Comparison of ENCODE assay signal across 1 cellular context in genomic region chr4:141223418-141223817, GRCh38.
TF ChIP-seq lines count a peak whose summit lies in the region.

No MANE protein-coding gene starts in this region.

TF ChIP-seq in GM12878, 131 proteins besides CTCF, POLR2A, EP300 and RAD21:
- no peak for TF ChIP-seq NR2C2 (IDR thresholded peaks at IDR 0.05; ENCODE audit: borderline replicate concordance, control insufficient read depth, insufficient read length, low read depth)
- TF ChIP-seq CHD1 (IDR thresholded peaks at IDR 0.05; ENCODE audit: low read depth, low read length): no peak
- TF ChIP-seq FOS (IDR thresholded peaks at IDR 0.05; ENCODE audit: borderline replicate concordance, extremely low read depth, insufficient read length): no peak
- TF ChIP-seq TCF3 (IDR thresholded peaks at IDR 0.05; ENCODE audit: borderline replicate concordance, insufficient read depth, low read depth, low read length): no peak
- no peak for TF ChIP-seq GABPA (IDR thresholded peaks at IDR 0.05; ENCODE audit: low read depth)
- TF ChIP-seq NR2F1 (conservative IDR thresholded peaks at IDR 0.05): no peak
- TF ChIP-seq, protein P1, sequence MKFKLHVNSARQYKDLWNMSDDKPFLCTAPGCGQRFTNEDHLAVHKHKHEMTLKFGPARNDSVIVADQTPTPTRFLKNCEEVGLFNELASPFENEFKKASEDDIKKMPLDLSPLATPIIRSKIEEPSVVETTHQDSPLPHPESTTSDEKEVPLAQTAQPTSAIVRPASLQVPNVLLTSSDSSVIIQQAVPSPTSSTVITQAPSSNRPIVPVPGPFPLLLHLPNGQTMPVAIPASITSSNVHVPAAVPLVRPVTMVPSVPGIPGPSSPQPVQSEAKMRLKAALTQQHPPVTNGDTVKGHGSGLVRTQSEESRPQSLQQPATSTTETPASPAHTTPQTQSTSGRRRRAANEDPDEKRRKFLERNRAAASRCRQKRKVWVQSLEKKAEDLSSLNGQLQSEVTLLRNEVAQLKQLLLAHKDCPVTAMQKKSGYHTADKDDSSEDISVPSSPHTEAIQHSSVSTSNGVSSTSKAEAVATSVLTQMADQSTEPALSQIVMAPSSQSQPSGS (IDR thresholded peaks at IDR 0.05; ENCODE audit: low read length): no peak
- no peak for TF ChIP-seq IKZF2 (IDR thresholded peaks at IDR 0.05)
- TF ChIP-seq, protein P2, sequence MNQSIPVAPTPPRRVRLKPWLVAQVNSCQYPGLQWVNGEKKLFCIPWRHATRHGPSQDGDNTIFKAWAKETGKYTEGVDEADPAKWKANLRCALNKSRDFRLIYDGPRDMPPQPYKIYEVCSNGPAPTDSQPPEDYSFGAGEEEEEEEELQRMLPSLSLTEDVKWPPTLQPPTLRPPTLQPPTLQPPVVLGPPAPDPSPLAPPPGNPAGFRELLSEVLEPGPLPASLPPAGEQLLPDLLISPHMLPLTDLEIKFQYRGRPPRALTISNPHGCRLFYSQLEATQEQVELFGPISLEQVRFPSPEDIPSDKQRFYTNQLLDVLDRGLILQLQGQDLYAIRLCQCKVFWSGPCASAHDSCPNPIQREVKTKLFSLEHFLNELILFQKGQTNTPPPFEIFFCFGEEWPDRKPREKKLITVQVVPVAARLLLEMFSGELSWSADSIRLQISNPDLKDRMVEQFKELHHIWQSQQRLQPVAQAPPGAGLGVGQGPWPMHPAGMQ (IDR thresholded peaks at IDR 0.05; ENCODE audit: borderline replicate concordance): no peak
- no peak for TF ChIP-seq POLR2AphosphoS5 (IDR thresholded peaks at IDR 0.05; ENCODE audit: low read length)
- no peak for TF ChIP-seq SUZ12 (IDR thresholded peaks at IDR 0.05; ENCODE audit: unreplicated experiment)
- TF ChIP-seq, protein P3, sequence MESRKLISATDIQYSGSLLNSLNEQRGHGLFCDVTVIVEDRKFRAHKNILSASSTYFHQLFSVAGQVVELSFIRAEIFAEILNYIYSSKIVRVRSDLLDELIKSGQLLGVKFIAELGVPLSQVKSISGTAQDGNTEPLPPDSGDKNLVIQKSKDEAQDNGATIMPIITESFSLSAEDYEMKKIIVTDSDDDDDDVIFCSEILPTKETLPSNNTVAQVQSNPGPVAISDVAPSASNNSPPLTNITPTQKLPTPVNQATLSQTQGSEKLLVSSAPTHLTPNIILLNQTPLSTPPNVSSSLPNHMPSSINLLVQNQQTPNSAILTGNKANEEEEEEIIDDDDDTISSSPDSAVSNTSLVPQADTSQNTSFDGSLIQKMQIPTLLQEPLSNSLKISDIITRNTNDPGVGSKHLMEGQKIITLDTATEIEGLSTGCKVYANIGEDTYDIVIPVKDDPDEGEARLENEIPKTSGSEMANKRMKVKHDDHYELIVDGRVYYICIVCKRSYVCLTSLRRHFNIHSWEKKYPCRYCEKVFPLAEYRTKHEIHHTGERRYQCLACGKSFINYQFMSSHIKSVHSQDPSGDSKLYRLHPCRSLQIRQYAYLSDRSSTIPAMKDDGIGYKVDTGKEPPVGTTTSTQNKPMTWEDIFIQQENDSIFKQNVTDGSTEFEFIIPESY (IDR thresholded peaks at IDR 0.05): no peak
